Comparison of ENCODE assay signal across 32 cellular contexts in genomic region chrX:73812256-73812655, GRCh38. TPM values are rescaled to one million over a fixed set of nuclear protein-coding genes. Genes with fewer than 3 reads are reported as not detected.
"Had no signal": no experiment of that assay in that cellular context is flagged by ENCODE, and none has a peak within 500 bp of the region (broad histone marks: within the 10 kb centered on the region; RNA-seq: fewer than 3 reads in every experiment).

No MANE protein-coding gene starts in this region.

- H3K27ac ChIP-seq: ascending aorta, brain microvascular endothelial cell, epithelial cell of prostate, esophagus squamous epithelium, ovary, prostate gland, thoracic aorta, uterus, WERI-Rb-1 had no signal

- H3K4me3 ChIP-seq: ascending aorta, esophagus squamous epithelium, ovary, prostate gland, thoracic aorta, uterus had no signal

- H3K9me3 Mint-ChIP-seq: activated CD4-positive, alpha-beta memory T cell treated with anti-CD3 and anti-CD28 coated beads for 36 hours; activated CD4-positive, alpha-beta T cell treated with anti-CD3 and anti-CD28 coated beads, Interleukin-2, amount 10 ng/mL, durations not matched to agents 24 days and 14 days; activated naive CD4-positive, alpha-beta T cell treated with anti-CD3 and anti-CD28 coated beads, Interleukin-2, amount 10 ng/mL, durations not matched to agents 7 days and 5 days; activated naive CD8-positive, alpha-beta T cell treated with anti-CD3 and anti-CD28 coated beads, Interleukin-2, amount 10 ng/mL, durations not matched to agents 7 days and 5 days; activated T-cell treated with anti-CD3 and anti-CD28 coated beads, Interleukin-2, amount 50 U/mL, for 24 hours; dendritic cell treated with granulocyte-macrophage colony-stimulating factor and Interleukin-4, amounts not matched to agents 40 ng/mL and 50 ng/mL, for 4 days; naive B cell; stimulated activated naive CD8-positive, alpha-beta T cell treated with anti-CD3 and anti-CD28 coated beads, Interleukin-15, Interleukin-2, amounts not matched to agents 100 ng/mL and 50 ng/mL, for 24 hours; type B pancreatic cell had no signal

- H3K4me3 Mint-ChIP-seq: activated CD4-positive, alpha-beta memory T cell treated with anti-CD3 and anti-CD28 coated beads for 36 hours; activated CD4-positive, alpha-beta T cell treated with anti-CD3 and anti-CD28 coated beads, Interleukin-2, amount 10 ng/mL, durations not matched to agents 24 days and 14 days; activated naive CD4-positive, alpha-beta T cell treated with anti-CD3 and anti-CD28 coated beads, Interleukin-2, amount 10 ng/mL, durations not matched to agents 7 days and 5 days; activated naive CD8-positive, alpha-beta T cell treated with anti-CD3 and anti-CD28 coated beads, Interleukin-2, amount 10 ng/mL, durations not matched to agents 7 days and 5 days; activated T-cell treated with anti-CD3 and anti-CD28 coated beads, Interleukin-2, amount 50 U/mL, for 24 hours; dendritic cell treated with granulocyte-macrophage colony-stimulating factor and Interleukin-4, amounts not matched to agents 40 ng/mL and 50 ng/mL, for 4 days; mesothelial cell of epicardium; naive B cell; stimulated activated effector memory CD8-positive, alpha-beta T cell treated with anti-CD3 and anti-CD28 coated beads, Interleukin-12 subunit alpha, Interleukin-12 subunit beta, amount 100 ng/mL, for 72 hours; stimulated activated naive CD8-positive, alpha-beta T cell treated with anti-CD3 and anti-CD28 coated beads, Interleukin-15, Interleukin-2, amounts not matched to agents 100 ng/mL and 50 ng/mL, for 24 hours; type B pancreatic cell had no signal

- DNase-seq: activated CD4-positive, alpha-beta memory T cell treated with anti-CD3 and anti-CD28 coated beads for 36 hours; activated CD4-positive, alpha-beta T cell treated with anti-CD3 and anti-CD28 coated beads, Interleukin-2, amount 10 ng/mL, durations not matched to agents 24 days and 14 days; activated CD8-positive, alpha-beta memory T cell treated with anti-CD3 and anti-CD28 coated beads, Interleukin-2, amount 50 U/mL, for 48 hours; activated gamma-delta T cell; activated naive CD4-positive, alpha-beta T cell treated with anti-CD3 and anti-CD28 coated beads, Interleukin-2, amount 10 ng/mL, durations not matched to agents 7 days and 5 days; activated naive CD8-positive, alpha-beta T cell treated with anti-CD3 and anti-CD28 coated beads, Interleukin-2, amount 10 ng/mL, durations not matched to agents 7 days and 5 days; activated T-cell treated with anti-CD3 and anti-CD28 coated beads, Interleukin-2, amount 50 U/mL, for 24 hours; brain microvascular endothelial cell; central memory CD4-positive, alpha-beta T cell; esophagus squamous epithelium; head of caudate nucleus; hippocampal formation; left colon; naive B cell; ovary; retina; small intestine; stimulated activated CD4-positive, alpha-beta T cell treated with anti-CD3 and anti-CD28 coated beads, Interleukin-4, amount 100 ng/mL, for 24 hours; T-helper 9 cell; uterus; WERI-Rb-1 had no signal

- H3K27ac Mint-ChIP-seq: activated CD4-positive, alpha-beta memory T cell treated with anti-CD3 and anti-CD28 coated beads for 36 hours; activated CD4-positive, alpha-beta T cell treated with anti-CD3 and anti-CD28 coated beads, Interleukin-2, amount 10 ng/mL, durations not matched to agents 24 days and 14 days; activated naive CD4-positive, alpha-beta T cell treated with anti-CD3 and anti-CD28 coated beads, Interleukin-2, amount 10 ng/mL, durations not matched to agents 7 days and 5 days; activated naive CD8-positive, alpha-beta T cell treated with anti-CD3 and anti-CD28 coated beads, Interleukin-2, amount 10 ng/mL, durations not matched to agents 7 days and 5 days; activated T-cell treated with anti-CD3 and anti-CD28 coated beads, Interleukin-2, amount 50 U/mL, for 24 hours; dendritic cell treated with granulocyte-macrophage colony-stimulating factor and Interleukin-4, amounts not matched to agents 40 ng/mL and 50 ng/mL, for 4 days; mesothelial cell of epicardium; naive B cell; stimulated activated effector memory CD8-positive, alpha-beta T cell treated with anti-CD3 and anti-CD28 coated beads, Interleukin-12 subunit alpha, Interleukin-12 subunit beta, amount 100 ng/mL, for 72 hours; stimulated activated naive CD8-positive, alpha-beta T cell treated with anti-CD3 and anti-CD28 coated beads, Interleukin-15, Interleukin-2, amounts not matched to agents 100 ng/mL and 50 ng/mL, for 24 hours; type B pancreatic cell had no signal

- H3K36me3 Mint-ChIP-seq: activated CD4-positive, alpha-beta memory T cell treated with anti-CD3 and anti-CD28 coated beads for 36 hours; activated naive CD4-positive, alpha-beta T cell treated with anti-CD3 and anti-CD28 coated beads, Interleukin-2, amount 10 ng/mL, durations not matched to agents 7 days and 5 days; activated naive CD8-positive, alpha-beta T cell treated with anti-CD3 and anti-CD28 coated beads, Interleukin-2, amount 10 ng/mL, durations not matched to agents 7 days and 5 days; mesothelial cell of epicardium; naive B cell; stimulated activated effector memory CD8-positive, alpha-beta T cell treated with anti-CD3 and anti-CD28 coated beads, Interleukin-12 subunit alpha, Interleukin-12 subunit beta, amount 100 ng/mL, for 72 hours; type B pancreatic cell had no signal

- H3K4me1 ChIP-seq: ascending aorta, esophagus squamous epithelium, prostate gland, uterus had no signal

- H3K9me3 ChIP-seq: ascending aorta, esophagus squamous epithelium, ovary, prostate gland, thoracic aorta, uterus had no signal

- H3K36me3 ChIP-seq: ascending aorta, brain microvascular endothelial cell, esophagus squamous epithelium, ovary, prostate gland, thoracic aorta, uterus, WERI-Rb-1 had no signal

- H3K27me3 ChIP-seq: ascending aorta, brain microvascular endothelial cell, esophagus squamous epithelium, ovary, uterus had no signal

- ATAC-seq: activated CD4-positive, CD25-positive, alpha-beta regulatory T cell treated with anti-CD3 and anti-CD28 coated beads, Interleukin-2, amount 50 U/mL, for 24 hours; left colon; sciatic nerve; stimulated activated effector memory CD8-positive, alpha-beta T cell treated with anti-CD3 and anti-CD28 coated beads, Interleukin-12 subunit alpha, Interleukin-12 subunit beta, amount 100 ng/mL, for 72 hours had no signal

- H3K27me3 Mint-ChIP-seq: activated CD4-positive, alpha-beta memory T cell treated with anti-CD3 and anti-CD28 coated beads for 36 hours; activated CD4-positive, alpha-beta T cell treated with anti-CD3 and anti-CD28 coated beads, Interleukin-2, amount 10 ng/mL, durations not matched to agents 24 days and 14 days; activated naive CD4-positive, alpha-beta T cell treated with anti-CD3 and anti-CD28 coated beads, Interleukin-2, amount 10 ng/mL, durations not matched to agents 7 days and 5 days; activated naive CD8-positive, alpha-beta T cell treated with anti-CD3 and anti-CD28 coated beads, Interleukin-2, amount 10 ng/mL, durations not matched to agents 7 days and 5 days; activated T-cell treated with anti-CD3 and anti-CD28 coated beads, Interleukin-2, amount 50 U/mL, for 24 hours; dendritic cell treated with granulocyte-macrophage colony-stimulating factor and Interleukin-4, amounts not matched to agents 40 ng/mL and 50 ng/mL, for 4 days; naive B cell; stimulated activated naive CD8-positive, alpha-beta T cell treated with anti-CD3 and anti-CD28 coated beads, Interleukin-15, Interleukin-2, amounts not matched to agents 100 ng/mL and 50 ng/mL, for 24 hours had no signal

- H3K4me1 Mint-ChIP-seq: activated CD4-positive, alpha-beta T cell treated with anti-CD3 and anti-CD28 coated beads, Interleukin-2, amount 10 ng/mL, durations not matched to agents 24 days and 14 days; activated naive CD4-positive, alpha-beta T cell treated with anti-CD3 and anti-CD28 coated beads, Interleukin-2, amount 10 ng/mL, durations not matched to agents 7 days and 5 days; activated naive CD8-positive, alpha-beta T cell treated with anti-CD3 and anti-CD28 coated beads, Interleukin-2, amount 10 ng/mL, durations not matched to agents 7 days and 5 days; mesothelial cell of epicardium; naive B cell had no signal

RNA-seq across cellular contexts. Expression of gene XIST, which starts 40.3 kb away (rescaled TPM):
- total RNA-seq: activated CD4-positive, alpha-beta memory T cell treated with anti-CD3 and anti-CD28 coated beads for 36 hours; activated CD4-positive, alpha-beta T cell treated with anti-CD3 and anti-CD28 coated beads, Interleukin-2, amount 10 ng/mL, durations not matched to agents 24 days and 14 days; activated naive CD8-positive, alpha-beta T cell treated with anti-CD3 and anti-CD28 coated beads, Interleukin-2, amount 10 ng/mL, durations not matched to agents 7 days and 5 days had no signal
